1 cellular context compared by ENCODE assay signal in the genomic region with DNA sequence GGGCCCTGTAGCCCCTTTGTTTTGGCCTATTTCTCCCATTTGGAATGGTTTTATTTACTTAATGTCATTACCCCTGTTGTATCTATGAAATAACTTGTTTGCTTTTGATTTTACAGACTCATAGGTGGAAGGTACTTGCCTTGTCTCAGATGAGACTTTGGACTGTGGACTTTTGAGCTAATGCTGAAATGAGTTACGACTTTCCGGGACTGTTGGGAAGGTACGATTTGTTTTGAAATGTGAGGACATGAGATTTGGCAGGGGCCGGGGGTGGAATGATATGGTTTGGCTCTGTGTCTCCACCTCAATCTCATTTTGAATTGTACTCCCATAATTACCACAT.
TF ChIP-seq lines count a peak whose summit lies in the region.

No MANE protein-coding gene starts in this region.

TF ChIP-seq in HepG2, 621 proteins besides CTCF, POLR2A, EP300 and RAD21 (continued from another document and continues in another):
- TF ChIP-seq ARID5B (CRISPR knock-in tag; IDR thresholded peaks at IDR 0.05) (peak; percentile 58), NBN (conservative IDR thresholded peaks at IDR 0.05) (no peak), ZMYM4 (CRISPR knock-in tag; IDR thresholded peaks at IDR 0.05) (peak; percentile 29; the same call in 1 of the 2 replicates), HOMEZ (CRISPR knock-in tag; IDR thresholded peaks at IDR 0.05; ENCODE audit: low read depth) (peak; percentile 79; the same call in 1 of the 2 replicates), SRSF4 (IDR thresholded peaks at IDR 0.05; ENCODE audit: low read depth, low read length, poor library complexity, severe bottlenecking) (no peak), RFXAP (CRISPR knock-in tag; IDR thresholded peaks at IDR 0.05; ENCODE audit: borderline replicate concordance) (no peak), ZNF335 (CRISPR knock-in tag; IDR thresholded peaks at IDR 0.05) (no peak), ZEB1 (IDR thresholded peaks at IDR 0.05; ENCODE audit: insufficient replicate concordance, low read depth) (no peak), ZNF709 (CRISPR knock-in tag; IDR thresholded peaks at IDR 0.05) (no peak), ZNF841 (CRISPR knock-in tag; IDR thresholded peaks at IDR 0.05; ENCODE audit: borderline replicate concordance) (no peak), ZNF740 (CRISPR knock-in tag; IDR thresholded peaks at IDR 0.05) (no peak), NR2F1 (CRISPR knock-in tag; IDR thresholded peaks at IDR 0.05) (no peak), ZBTB4 (CRISPR knock-in tag; IDR thresholded peaks at IDR 0.05; ENCODE audit: borderline replicate concordance) (no peak), SIN3B (IDR thresholded peaks at IDR 0.05; ENCODE audit: low read length) (no peak), NFKBIZ (CRISPR knock-in tag; IDR thresholded peaks at IDR 0.05) (no peak), POLR2G (IDR thresholded peaks at IDR 0.05; ENCODE audit: low read depth, low read length) (no peak), JUND (CRISPR knock-in tag; IDR thresholded peaks at IDR 0.05) (no peak), CBX5 (CRISPR knock-in tag; IDR thresholded peaks at IDR 0.05; ENCODE audit: borderline replicate concordance) (no peak), RAD51 (IDR thresholded peaks at IDR 0.05; ENCODE audit: borderline replicate concordance) (no peak), PHF20 (CRISPR knock-in tag; IDR thresholded peaks at IDR 0.05) (no peak)
- TF ChIP-seq, protein P1, sequence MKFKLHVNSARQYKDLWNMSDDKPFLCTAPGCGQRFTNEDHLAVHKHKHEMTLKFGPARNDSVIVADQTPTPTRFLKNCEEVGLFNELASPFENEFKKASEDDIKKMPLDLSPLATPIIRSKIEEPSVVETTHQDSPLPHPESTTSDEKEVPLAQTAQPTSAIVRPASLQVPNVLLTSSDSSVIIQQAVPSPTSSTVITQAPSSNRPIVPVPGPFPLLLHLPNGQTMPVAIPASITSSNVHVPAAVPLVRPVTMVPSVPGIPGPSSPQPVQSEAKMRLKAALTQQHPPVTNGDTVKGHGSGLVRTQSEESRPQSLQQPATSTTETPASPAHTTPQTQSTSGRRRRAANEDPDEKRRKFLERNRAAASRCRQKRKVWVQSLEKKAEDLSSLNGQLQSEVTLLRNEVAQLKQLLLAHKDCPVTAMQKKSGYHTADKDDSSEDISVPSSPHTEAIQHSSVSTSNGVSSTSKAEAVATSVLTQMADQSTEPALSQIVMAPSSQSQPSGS (CRISPR knock-in tag; IDR thresholded peaks at IDR 0.05), result no peak
- TF ChIP-seq, protein P2, sequence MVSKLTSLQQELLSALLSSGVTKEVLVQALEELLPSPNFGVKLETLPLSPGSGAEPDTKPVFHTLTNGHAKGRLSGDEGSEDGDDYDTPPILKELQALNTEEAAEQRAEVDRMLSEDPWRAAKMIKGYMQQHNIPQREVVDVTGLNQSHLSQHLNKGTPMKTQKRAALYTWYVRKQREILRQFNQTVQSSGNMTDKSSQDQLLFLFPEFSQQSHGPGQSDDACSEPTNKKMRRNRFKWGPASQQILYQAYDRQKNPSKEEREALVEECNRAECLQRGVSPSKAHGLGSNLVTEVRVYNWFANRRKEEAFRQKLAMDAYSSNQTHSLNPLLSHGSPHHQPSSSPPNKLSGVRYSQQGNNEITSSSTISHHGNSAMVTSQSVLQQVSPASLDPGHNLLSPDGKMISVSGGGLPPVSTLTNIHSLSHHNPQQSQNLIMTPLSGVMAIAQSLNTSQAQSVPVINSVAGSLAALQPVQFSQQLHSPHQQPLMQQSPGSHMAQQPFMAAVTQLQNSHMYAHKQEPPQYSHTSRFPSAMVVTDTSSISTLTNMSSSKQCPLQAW (CRISPR knock-in tag; IDR thresholded peaks at IDR 0.05), result no peak
- TF ChIP-seq, protein P3, sequence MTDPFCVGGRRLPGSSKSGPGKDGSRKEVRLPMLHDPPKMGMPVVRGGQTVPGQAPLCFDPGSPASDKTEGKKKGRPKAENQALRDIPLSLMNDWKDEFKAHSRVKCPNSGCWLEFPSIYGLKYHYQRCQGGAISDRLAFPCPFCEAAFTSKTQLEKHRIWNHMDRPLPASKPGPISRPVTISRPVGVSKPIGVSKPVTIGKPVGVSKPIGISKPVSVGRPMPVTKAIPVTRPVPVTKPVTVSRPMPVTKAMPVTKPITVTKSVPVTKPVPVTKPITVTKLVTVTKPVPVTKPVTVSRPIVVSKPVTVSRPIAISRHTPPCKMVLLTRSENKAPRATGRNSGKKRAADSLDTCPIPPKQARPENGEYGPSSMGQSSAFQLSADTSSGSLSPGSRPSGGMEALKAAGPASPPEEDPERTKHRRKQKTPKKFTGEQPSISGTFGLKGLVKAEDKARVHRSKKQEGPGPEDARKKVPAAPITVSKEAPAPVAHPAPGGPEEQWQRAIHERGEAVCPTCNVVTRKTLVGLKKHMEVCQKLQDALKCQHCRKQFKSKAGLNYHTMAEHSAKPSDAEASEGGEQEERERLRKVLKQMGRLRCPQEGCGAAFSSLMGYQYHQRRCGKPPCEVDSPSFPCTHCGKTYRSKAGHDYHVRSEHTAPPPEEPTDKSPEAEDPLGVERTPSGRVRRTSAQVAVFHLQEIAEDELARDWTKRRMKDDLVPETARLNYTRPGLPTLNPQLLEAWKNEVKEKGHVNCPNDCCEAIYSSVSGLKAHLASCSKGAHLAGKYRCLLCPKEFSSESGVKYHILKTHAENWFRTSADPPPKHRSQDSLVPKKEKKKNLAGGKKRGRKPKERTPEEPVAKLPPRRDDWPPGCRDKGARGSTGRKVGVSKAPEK (CRISPR knock-in tag; IDR thresholded peaks at IDR 0.05; ENCODE audit: borderline replicate concordance), result no peak
- TF ChIP-seq, protein P4, sequence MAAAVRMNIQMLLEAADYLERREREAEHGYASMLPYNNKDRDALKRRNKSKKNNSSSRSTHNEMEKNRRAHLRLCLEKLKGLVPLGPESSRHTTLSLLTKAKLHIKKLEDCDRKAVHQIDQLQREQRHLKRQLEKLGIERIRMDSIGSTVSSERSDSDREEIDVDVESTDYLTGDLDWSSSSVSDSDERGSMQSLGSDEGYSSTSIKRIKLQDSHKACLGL (CRISPR knock-in tag; IDR thresholded peaks at IDR 0.05), result no peak
- TF ChIP-seq, protein P5, sequence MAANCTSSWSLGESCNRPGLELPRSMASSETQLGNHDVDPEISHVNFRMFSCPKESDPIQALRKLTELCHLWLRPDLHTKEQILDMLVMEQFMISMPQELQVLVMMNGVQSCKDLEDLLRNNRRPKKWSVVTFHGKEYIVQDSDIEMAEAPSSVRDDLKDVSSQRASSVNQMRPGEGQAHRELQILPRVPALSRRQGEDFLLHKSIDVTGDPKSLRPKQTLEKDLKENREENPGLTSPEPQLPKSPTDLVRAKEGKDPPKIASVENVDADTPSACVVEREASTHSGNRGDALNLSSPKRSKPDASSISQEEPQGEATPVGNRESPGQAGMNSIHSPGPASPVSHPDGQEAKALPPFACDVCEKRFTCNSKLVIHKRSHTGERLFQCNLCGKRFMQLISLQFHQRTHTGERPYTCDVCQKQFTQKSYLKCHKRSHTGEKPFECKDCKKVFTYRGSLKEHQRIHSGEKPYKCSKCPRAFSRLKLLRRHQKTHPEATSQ (CRISPR knock-in tag; IDR thresholded peaks at IDR 0.05; ENCODE audit: borderline replicate concordance), result peak; percentile 64; the same call in 1 of the 2 replicates
- TF ChIP-seq, protein P6, sequence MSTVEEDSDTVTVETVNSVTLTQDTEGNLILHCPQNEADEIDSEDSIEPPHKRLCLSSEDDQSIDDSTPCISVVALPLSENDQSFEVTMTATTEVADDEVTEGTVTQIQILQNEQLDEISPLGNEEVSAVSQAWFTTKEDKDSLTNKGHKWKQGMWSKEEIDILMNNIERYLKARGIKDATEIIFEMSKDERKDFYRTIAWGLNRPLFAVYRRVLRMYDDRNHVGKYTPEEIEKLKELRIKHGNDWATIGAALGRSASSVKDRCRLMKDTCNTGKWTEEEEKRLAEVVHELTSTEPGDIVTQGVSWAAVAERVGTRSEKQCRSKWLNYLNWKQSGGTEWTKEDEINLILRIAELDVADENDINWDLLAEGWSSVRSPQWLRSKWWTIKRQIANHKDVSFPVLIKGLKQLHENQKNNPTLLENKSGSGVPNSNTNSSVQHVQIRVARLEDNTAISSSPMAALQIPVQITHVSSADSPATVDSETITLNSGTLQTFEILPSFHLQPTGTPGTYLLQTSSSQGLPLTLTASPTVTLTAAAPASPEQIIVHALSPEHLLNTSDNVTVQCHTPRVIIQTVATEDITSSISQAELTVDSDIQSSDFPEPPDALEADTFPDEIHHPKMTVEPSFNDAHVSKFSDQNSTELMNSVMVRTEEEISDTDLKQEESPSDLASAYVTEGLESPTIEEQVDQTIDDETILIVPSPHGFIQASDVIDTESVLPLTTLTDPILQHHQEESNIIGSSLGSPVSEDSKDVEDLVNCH (CRISPR knock-in tag; IDR thresholded peaks at IDR 0.05), result no peak
